Comparison of ENCODE assay signal across 8 cellular contexts in genomic region chr20:2101935-2102584, GRCh38. TPM values are rescaled to one million over a fixed set of nuclear protein-coding genes. Genes with fewer than 3 reads are reported as not detected.
DNase-seq lines count a peak whose midpoint lies in the region; ATAC-seq and TF ChIP-seq lines count a peak whose summit lies in the region.

No MANE protein-coding gene starts in this region.

- H3K79me2 ChIP-seq in HCT116 (ENCODE audit: insufficient read depth, low read length) (peaks cover 43% of the 10 kb centered on the region), MM.1S (ENCODE audit: low read length) (peaks cover 42% of the 10 kb centered on the region)

- TF ChIP-seq CTCF in HCT116 (IDR thresholded peaks at IDR 0.05 in 2 of 3, conservative IDR thresholded peaks at IDR 0.05 in 1 of 3; ENCODE audit: borderline replicate concordance in 1 of 3, insufficient read depth in 1 of 3, low read depth in 2 of 3, low read length in 2 of 3) (no peak), MM.1S (IDR thresholded peaks at IDR 0.05; ENCODE audit: low read length) (no peak), nephron progenitor cell (IDR thresholded peaks at IDR 0.05) (no peak)

- peaks cover 18% of the 10 kb centered on the region for H3K36me3 Mint-ChIP-seq in nephron progenitor cell (ENCODE audit: low read depth)
- peaks cover 29% of the 10 kb centered on the region for H3K36me3 Mint-ChIP-seq in stimulated activated naive CD8-positive, alpha-beta T cell treated with anti-CD3 and anti-CD28 coated beads, Interleukin-15, Interleukin-2, amounts not matched to agents 100 ng/mL and 50 ng/mL, for 24 hours (ENCODE audit: low read depth)

- H3K9ac ChIP-seq in HCT116 (ENCODE audit: low read length) = peak overlapping the region; percentile 85
- H3K9ac ChIP-seq in MM.1S (ENCODE audit: low read length) = peak overlapping the region; percentile 98

- POLR2A ChIA-PET in HCT116 (lab: Charles Lee) = interaction anchor here (0.8 kb wide), 1 partner anchor 9 kb away, joined by 4 read pairs; no protein-coding TSS in a partner anchor

- H3K4me3 ChIP-seq in HCT116 (replicated peaks in 1 of 2; ENCODE audit: low read depth in 1 of 2, low read length in 2 of 2) (peak overlapping the region; percentile 84 to 97), MM.1S (ENCODE audit: low read length) (peak overlapping the region; percentile 93)

- H3K9me2 ChIP-seq in HCT116 (ENCODE audit: insufficient read depth) (no peaks in the 10 kb centered on the region), MM.1S (replicated peaks; ENCODE audit: insufficient read depth, low read length) (no peaks in the 10 kb centered on the region)

- peak overlapping the region; percentile 100 for H3K27ac Mint-ChIP-seq in nephron progenitor cell
- peak overlapping the region; percentile 99 for H3K27ac Mint-ChIP-seq in stimulated activated naive CD8-positive, alpha-beta T cell treated with anti-CD3 and anti-CD28 coated beads, Interleukin-15, Interleukin-2, amounts not matched to agents 100 ng/mL and 50 ng/mL, for 24 hours

- H3K27ac ChIP-seq in HCT116 (ENCODE audit: low read depth, low read length) (peak overlapping the region; percentile 95), MM.1S (ENCODE audit: low read length) (peak overlapping the region; percentile 97)

- no peaks in the 10 kb centered on the region for H3K27me3 Mint-ChIP-seq in nephron progenitor cell (ENCODE audit: low read depth, poor library complexity)
- no peaks in the 10 kb centered on the region for H3K27me3 Mint-ChIP-seq in stimulated activated naive CD8-positive, alpha-beta T cell treated with anti-CD3 and anti-CD28 coated beads, Interleukin-15, Interleukin-2, amounts not matched to agents 100 ng/mL and 50 ng/mL, for 24 hours

- DNase-seq in GF-D8 (lab: John Stamatoyannopoulos, UW) = peak; percentile 65
- DNase-seq in HCT116 (ENCODE audit: low read depth, low spot score) = peak; percentile 91
- peak; percentile 92 for DNase-seq in MM.1S
- peak; percentile 90 to 91 for DNase-seq in SHP77 (lab: John Stamatoyannopoulos, UW)
- DNase-seq in activated gamma-delta T cell (lab: John Stamatoyannopoulos, UW) = peak; percentile 72
- DNase-seq in fibroblast of the conjunctiva (ENCODE audit: low read depth) = peak; percentile 82
- DNase-seq in nephron progenitor cell = peak; percentile 87

- H3K9me3 Mint-ChIP-seq in nephron progenitor cell = no peaks in the 10 kb centered on the region
- no peaks in the 10 kb centered on the region for H3K9me3 Mint-ChIP-seq in stimulated activated naive CD8-positive, alpha-beta T cell treated with anti-CD3 and anti-CD28 coated beads, Interleukin-15, Interleukin-2, amounts not matched to agents 100 ng/mL and 50 ng/mL, for 24 hours

- CTCF ChIA-PET in HCT116 (lab: Charles Lee) = interaction anchor here (1.4 to 2.7 kb wide), 2 partner anchors 8 to 202 kb away, joined by 3 to 15 read pairs; no protein-coding TSS in a partner anchor

- no peak for TF ChIP-seq RAD21 in HCT116 (IDR thresholded peaks at IDR 0.05; ENCODE audit: low read depth)

- H2AFZ ChIP-seq in HCT116 (ENCODE audit: low read depth, low read length, poor library complexity, severe bottlenecking) (peak overlapping the region; percentile 48), MM.1S (ENCODE audit: low read length) (peak overlapping the region; percentile 85)

- ATAC-seq in HCT116 = peak; percentile 83

- no TSS peak for BruUV-seq in HCT116 (replicated peaks; lab: Mats Ljungman, UMichigan)

- no peaks in the 10 kb centered on the region for H4K20me1 ChIP-seq in HCT116 (ENCODE audit: insufficient read depth)
- no peaks in the 10 kb centered on the region for H4K20me1 ChIP-seq in MM.1S (ENCODE audit: insufficient read depth, low read length)

- intact Hi-C loops in HCT116 (cut with micrococcal nuclease) = loop anchor here (5.0 kb wide), 1 partner anchor 70 kb away; no protein-coding TSS in a partner anchor

- peaks cover 4 to 18% of the 10 kb centered on the region in 2 experiments; a peak in 2 of 4 replicates for H3K36me3 ChIP-seq in HCT116 (ENCODE audit: control insufficient read depth in 1 of 2, insufficient read depth in 2 of 2, low read length in 2 of 2)
- H3K36me3 ChIP-seq in MM.1S (replicated peaks; ENCODE audit: insufficient read depth, low read length) = 0 out of 2 replicates have a peak, but pooled peaks cover 6% of the 10 kb centered on the region

- RAD21 ChIA-PET in HCT116 (lab: Charles Lee; ENCODE audit: low non-redundant PET in 1 of 2, low total read pairs in 2 of 2, uncharacterized antibody in 2 of 2, unreplicated experiment in 2 of 2) = no interaction called here

- H3K4me1 ChIP-seq in HCT116 (ENCODE audit: control insufficient read depth in 1 of 2, insufficient read depth in 2 of 2, low read length in 2 of 2) = peaks cover 15 to 24% of the 10 kb centered on the region in 2 experiments
- peaks cover 14% of the 10 kb centered on the region for H3K4me1 ChIP-seq in MM.1S (ENCODE audit: low read length)

- H3K9me3 ChIP-seq in HCT116 (ENCODE audit: control insufficient read depth in 1 of 2, insufficient read depth in 1 of 2, low read depth in 1 of 2, low read length in 2 of 2) (no peaks in the 10 kb centered on the region), MM.1S (replicated peaks; ENCODE audit: insufficient read depth, low read length) (no peaks in the 10 kb centered on the region)

- H3F3A ChIP-seq in MM.1S (ENCODE audit: insufficient read depth, low read length) = peaks cover 15% of the 10 kb centered on the region; the same call in 1 of the 2 replicates

- H3K27me3 ChIP-seq in HCT116 (ENCODE audit: insufficient read depth, low read length) (no peaks in the 10 kb centered on the region), MM.1S (replicated peaks; ENCODE audit: insufficient read depth, low read length) (no peaks in the 10 kb centered on the region)

- H3K4me2 ChIP-seq in HCT116 (ENCODE audit: low read length) (peak overlapping the region; percentile 84), MM.1S (ENCODE audit: low read depth, low read length) (peak overlapping the region; percentile 59)

- H3K4me3 Mint-ChIP-seq in nephron progenitor cell = peak overlapping the region; percentile 90
- peak overlapping the region; percentile 90 for H3K4me3 Mint-ChIP-seq in stimulated activated naive CD8-positive, alpha-beta T cell treated with anti-CD3 and anti-CD28 coated beads, Interleukin-15, Interleukin-2, amounts not matched to agents 100 ng/mL and 50 ng/mL, for 24 hours

- peak; percentile 85 for TF ChIP-seq POLR2A in HCT116 (IDR thresholded peaks at IDR 0.05; ENCODE audit: borderline replicate concordance, extremely low read depth, insufficient read depth, insufficient read length)

- peaks cover 47% of the 10 kb centered on the region for H3K4me1 Mint-ChIP-seq in nephron progenitor cell
- H3K4me1 Mint-ChIP-seq in stimulated activated naive CD8-positive, alpha-beta T cell treated with anti-CD3 and anti-CD28 coated beads, Interleukin-15, Interleukin-2, amounts not matched to agents 100 ng/mL and 50 ng/mL, for 24 hours (ENCODE audit: low read depth) = peaks cover 48% of the 10 kb centered on the region

TF ChIP-seq in HCT116, 20 proteins besides CTCF, POLR2A, EP300 and RAD21 (continues in another document):
- TF ChIP-seq ZFX (IDR thresholded peaks at IDR 0.05) (0 out of 2 replicates have a peak, but pooled peaks have one; percentile 33), TCF7L2 (IDR thresholded peaks at IDR 0.05; ENCODE audit: borderline replicate concordance, extremely low read depth, insufficient read depth, insufficient read length) (no peak), CEBPB (IDR thresholded peaks at IDR 0.05; ENCODE audit: low read depth) (no peak), POLR2AphosphoS5 (IDR thresholded peaks at IDR 0.05; ENCODE audit: low read depth, low read length) (peak; percentile 66), ELF1 (IDR thresholded peaks at IDR 0.05; ENCODE audit: borderline replicate concordance, low read depth) (peak; percentile 86), FOSL1 (IDR thresholded peaks at IDR 0.05; ENCODE audit: low read depth) (no peak), SIN3A (IDR thresholded peaks at IDR 0.05; ENCODE audit: low read depth) (peak; percentile 66), SP1 (IDR thresholded peaks at IDR 0.05; ENCODE audit: low read depth) (no peak; the same call in 1 of the 2 replicates), JUND (IDR thresholded peaks at IDR 0.05) (peak; percentile 81), CBX3 (IDR thresholded peaks at IDR 0.05; ENCODE audit: low read depth) (no peak; the same call in 1 of the 2 replicates), EZH2phosphoT487 (IDR thresholded peaks at IDR 0.05; ENCODE audit: borderline replicate concordance) (no peak)
- TF ChIP-seq, protein P1, sequence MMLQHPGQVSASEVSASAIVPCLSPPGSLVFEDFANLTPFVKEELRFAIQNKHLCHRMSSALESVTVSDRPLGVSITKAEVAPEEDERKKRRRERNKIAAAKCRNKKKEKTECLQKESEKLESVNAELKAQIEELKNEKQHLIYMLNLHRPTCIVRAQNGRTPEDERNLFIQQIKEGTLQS (IDR thresholded peaks at IDR 0.05) = no peak
- TF ChIP-seq, protein P2, sequence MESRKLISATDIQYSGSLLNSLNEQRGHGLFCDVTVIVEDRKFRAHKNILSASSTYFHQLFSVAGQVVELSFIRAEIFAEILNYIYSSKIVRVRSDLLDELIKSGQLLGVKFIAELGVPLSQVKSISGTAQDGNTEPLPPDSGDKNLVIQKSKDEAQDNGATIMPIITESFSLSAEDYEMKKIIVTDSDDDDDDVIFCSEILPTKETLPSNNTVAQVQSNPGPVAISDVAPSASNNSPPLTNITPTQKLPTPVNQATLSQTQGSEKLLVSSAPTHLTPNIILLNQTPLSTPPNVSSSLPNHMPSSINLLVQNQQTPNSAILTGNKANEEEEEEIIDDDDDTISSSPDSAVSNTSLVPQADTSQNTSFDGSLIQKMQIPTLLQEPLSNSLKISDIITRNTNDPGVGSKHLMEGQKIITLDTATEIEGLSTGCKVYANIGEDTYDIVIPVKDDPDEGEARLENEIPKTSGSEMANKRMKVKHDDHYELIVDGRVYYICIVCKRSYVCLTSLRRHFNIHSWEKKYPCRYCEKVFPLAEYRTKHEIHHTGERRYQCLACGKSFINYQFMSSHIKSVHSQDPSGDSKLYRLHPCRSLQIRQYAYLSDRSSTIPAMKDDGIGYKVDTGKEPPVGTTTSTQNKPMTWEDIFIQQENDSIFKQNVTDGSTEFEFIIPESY (IDR thresholded peaks at IDR 0.05; ENCODE audit: extremely low read depth, insufficient replicate concordance, low read length) = no peak
- TF ChIP-seq, protein P3, sequence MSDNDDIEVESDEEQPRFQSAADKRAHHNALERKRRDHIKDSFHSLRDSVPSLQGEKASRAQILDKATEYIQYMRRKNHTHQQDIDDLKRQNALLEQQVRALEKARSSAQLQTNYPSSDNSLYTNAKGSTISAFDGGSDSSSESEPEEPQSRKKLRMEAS (IDR thresholded peaks at IDR 0.05) = peak; percentile 46

RNA-seq across cellular contexts. Expression of gene STK35, which starts 0.4 kb away (rescaled TPM):
- 32.8 TPM for total RNA-seq in HCT116 (2021; ENCODE audit: unreplicated experiment)
- 18.2 and 19.4 TPM in 2 replicates for polyA plus RNA-seq in HCT116 (2012)

Comparison
In these comparisons a context has a peak if more than half of its experiments do, and no peak if none do; other contexts are left out.
1. Peak in every context shown above with its lines: DNase-seq, ATAC-seq, H3K4me3 ChIP-seq and H3K27ac ChIP-seq.